In the genomic region with DNA sequence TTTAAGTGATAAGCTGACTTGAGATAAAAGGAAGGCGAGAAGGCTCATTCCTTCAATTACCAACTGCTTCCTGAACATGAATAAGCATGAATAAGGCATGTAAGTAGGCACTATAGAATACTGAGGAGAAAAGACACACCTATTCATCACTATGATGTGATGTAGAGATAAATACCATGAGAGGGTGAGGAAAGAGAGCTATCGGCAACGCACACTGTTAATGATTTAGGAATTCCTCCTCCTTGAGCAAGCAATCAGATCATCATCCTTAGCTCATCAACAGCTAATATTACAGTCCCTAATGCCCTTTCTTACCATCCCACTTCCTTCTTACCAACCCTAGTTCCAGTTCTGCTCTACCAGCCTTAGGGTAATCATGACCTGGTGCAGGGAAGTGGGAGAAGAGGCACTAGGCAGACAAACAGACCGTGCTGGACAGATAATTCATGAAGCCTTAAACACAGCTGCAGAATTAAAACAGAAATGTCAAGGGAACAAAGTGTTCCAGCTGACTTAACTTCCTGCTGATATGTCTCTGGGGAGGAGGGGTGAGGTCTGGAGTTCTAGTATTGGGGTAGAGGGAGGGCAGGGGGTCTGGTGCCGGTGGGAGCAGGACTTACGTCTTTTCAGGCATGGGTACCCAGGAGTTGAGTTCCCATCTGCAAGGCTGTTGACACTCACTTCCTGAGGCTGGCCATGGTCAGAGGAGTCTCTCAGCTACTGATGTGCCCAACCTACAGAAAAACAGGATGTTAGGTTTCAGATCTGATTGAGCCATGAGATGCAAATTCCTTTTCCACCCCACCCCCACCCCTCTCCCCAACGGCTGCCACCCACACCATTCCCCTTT, we compare ENCODE assay signal across 8 cellular contexts. TPM values are rescaled to one million over a fixed set of nuclear protein-coding genes. Genes with fewer than 3 reads are reported as not detected.
DNase-seq lines count a peak whose midpoint lies in the region; ATAC-seq and TF ChIP-seq lines count a peak whose summit lies in the region.

No MANE protein-coding gene starts in this region.

- H3K4me3 ChIP-seq in heart left ventricle, result peak overlapping the region in 7 of 12 donors; percentile 1 to 40 (median 11)
- H3K4me3 ChIP-seq in skeletal muscle cell (ENCODE audit: low read depth, low read length), result no peak overlapping the region

- intact Hi-C loops in activated B cell treated with CpG ODN at 0.5 μM for 24 hours (cut with micrococcal nuclease) (loop anchor here (1.0 to 5.0 kb wide), 7 partner anchors 11 to 290 kb away; no protein-coding TSS in a partner anchor), heart left ventricle (cut with DNase I) (loop anchor here in 1 of 10 donors (5.0 kb wide), 1 partner anchor 70 kb away; no protein-coding TSS in a partner anchor)

- DNase-seq in activated naive CD4-positive, alpha-beta T cell treated with anti-CD3 and anti-CD28 coated beads, Interleukin-2, amount 10 ng/mL, durations not matched to agents 7 days and 5 days, result peak; percentile 46
- DNase-seq in activated naive CD4-positive, alpha-beta T cell treated with Interleukin-2 at 50 U/mL for 16 hours, result no peak
- DNase-seq in activated B cell treated with CpG ODN at 0.5 μM for 24 hours, result peak; percentile 62
- DNase-seq in heart left ventricle, result peak; percentile 56 to 68 (median 61)
- peak; percentile 82 for DNase-seq in skeletal muscle cell (ENCODE audit: low read depth)
- DNase-seq in stimulated activated naive CD4-positive, alpha-beta T cell treated with Interleukin-2 at 50 U/mL for 16 hours (lab: John Stamatoyannopoulos, UW), result no peak
- no peak for DNase-seq in retina

- POLR2A ChIA-PET in activated B cell treated with CpG ODN at 0.5 μM for 24 hours (lab: Charles Lee), result interaction anchor here (0.6 to 7.5 kb wide), 14 partner anchors 11 to 319 kb away, joined by 3 to 493 read pairs (median 6); partner anchors contain the start of genes CREG1, DCAF6 and RCSD1

- peaks cover 0 to 48% (median 21%) of the 10 kb centered on the region in 12 donors for H3K4me1 ChIP-seq in heart left ventricle

- TF ChIP-seq CTCF in activated B cell treated with CpG ODN at 0.5 μM for 24 hours (IDR thresholded peaks at IDR 0.05) (no peak), heart left ventricle (IDR thresholded peaks at IDR 0.05) (no peak)

- H3K27ac Mint-ChIP-seq in activated naive CD4-positive, alpha-beta T cell treated with anti-CD3 and anti-CD28 coated beads, Interleukin-2, amount 10 ng/mL, durations not matched to agents 7 days and 5 days, result peak overlapping the region; percentile 95
- peak overlapping the region; percentile 94 for H3K27ac Mint-ChIP-seq in activated B cell treated with CpG ODN at 0.5 μM for 24 hours

- H3K27me3 Mint-ChIP-seq in activated naive CD4-positive, alpha-beta T cell treated with anti-CD3 and anti-CD28 coated beads, Interleukin-2, amount 10 ng/mL, durations not matched to agents 7 days and 5 days, result no peaks in the 10 kb centered on the region
- H3K27me3 Mint-ChIP-seq in activated B cell treated with CpG ODN at 0.5 μM for 24 hours, result no peaks in the 10 kb centered on the region

- no peak for TF ChIP-seq POLR2A in heart left ventricle (IDR thresholded peaks at IDR 0.05)

- H3K4me3 Mint-ChIP-seq in activated naive CD4-positive, alpha-beta T cell treated with anti-CD3 and anti-CD28 coated beads, Interleukin-2, amount 10 ng/mL, durations not matched to agents 7 days and 5 days, result peak overlapping the region; percentile 75
- peak overlapping the region; percentile 77 for H3K4me3 Mint-ChIP-seq in activated B cell treated with CpG ODN at 0.5 μM for 24 hours

- peaks cover 0 to 10% (median 3%) of the 10 kb centered on the region in 12 donors for H3K9me3 ChIP-seq in heart left ventricle

- peak; percentile 55 for ATAC-seq in HG03342 (IDR thresholded peaks at IDR 0.05; ENCODE audit: unreplicated experiment)
- ATAC-seq in activated B cell treated with CpG ODN at 0.5 μM for 24 hours (ENCODE audit: low read depth), result peak; percentile 89
- ATAC-seq in heart left ventricle, result peak; percentile 84 to 90 (median 88)

- H3K36me3 Mint-ChIP-seq in activated naive CD4-positive, alpha-beta T cell treated with anti-CD3 and anti-CD28 coated beads, Interleukin-2, amount 10 ng/mL, durations not matched to agents 7 days and 5 days, result peaks cover 14% of the 10 kb centered on the region
- peaks cover 3% of the 10 kb centered on the region for H3K36me3 Mint-ChIP-seq in activated B cell treated with CpG ODN at 0.5 μM for 24 hours (ENCODE audit: low read depth)

- H3K36me3 ChIP-seq in heart left ventricle, result no peaks in the 10 kb centered on the region

- H3K4me1 Mint-ChIP-seq in activated naive CD4-positive, alpha-beta T cell treated with anti-CD3 and anti-CD28 coated beads, Interleukin-2, amount 10 ng/mL, durations not matched to agents 7 days and 5 days, result peaks cover 70% of the 10 kb centered on the region
- peaks cover 92% of the 10 kb centered on the region for H3K4me1 Mint-ChIP-seq in activated B cell treated with CpG ODN at 0.5 μM for 24 hours

- CTCF ChIA-PET in activated naive CD4-positive, alpha-beta T cell treated with anti-CD3 and anti-CD28 coated beads, Interleukin-2, amount 10 ng/mL, durations not matched to agents 7 days and 5 days (lab: Charles Lee), result interaction anchor here (0.6 to 3.4 kb wide), 7 partner anchors 9 to 18 kb away, joined by 3 to 33 read pairs (median 6); no protein-coding TSS in a partner anchor
- CTCF ChIA-PET in activated B cell treated with CpG ODN at 0.5 μM for 24 hours (lab: Charles Lee), result interaction anchor here (1.0 to 7.4 kb wide), 9 partner anchors 9 to 71 kb away, joined by 4 to 78 read pairs (median 9); partner anchors contain the start of gene RCSD1

- 33 to 44% (median 35%) methylated on average over 6 to 7 of the region's 7 CpGs for WGBS in heart left ventricle, 4 donors

- H3K9me3 Mint-ChIP-seq in activated naive CD4-positive, alpha-beta T cell treated with anti-CD3 and anti-CD28 coated beads, Interleukin-2, amount 10 ng/mL, durations not matched to agents 7 days and 5 days, result peaks cover 8% of the 10 kb centered on the region
- H3K9me3 Mint-ChIP-seq in activated B cell treated with CpG ODN at 0.5 μM for 24 hours, result no peaks in the 10 kb centered on the region

- H3K27ac ChIP-seq in heart left ventricle, result peak overlapping the region; percentile 59 to 88 (median 72)

- no peaks in the 10 kb centered on the region for H3K27me3 ChIP-seq in heart left ventricle

RNA-seq across cellular contexts. Expression of gene RCSD1, which starts 12.7 kb away (rescaled TPM):
- total RNA-seq in activated B cell treated with CpG ODN at 0.5 μM for 24 hours (184 and 185 TPM in 2 replicates), heart left ventricle (10 to 100 TPM; 25.0 to 51.5 (median 38.1) TPM)
- 10 to 100 TPM; 14.1 to 14.2 TPM for polyA plus RNA-seq in heart left ventricle

Comparison
In these comparisons a context has a peak if more than half of its experiments do, and no peak if none do; other contexts are left out.
1. DNase-seq: peak in activated naive CD4-positive, alpha-beta T cell treated with anti-CD3 and anti-CD28 coated beads, Interleukin-2, amount 10 ng/mL, durations not matched to agents 7 days and 5 days (single experiment), activated B cell treated with CpG ODN at 0.5 μM for 24 hours (single experiment), heart left ventricle (5 of 5) and skeletal muscle cell (single experiment); none in activated naive CD4-positive, alpha-beta T cell treated with Interleukin-2 at 50 U/mL for 16 hours (single experiment), stimulated activated naive CD4-positive, alpha-beta T cell treated with Interleukin-2 at 50 U/mL for 16 hours (single experiment) and retina (single experiment).
2. Peak in every context shown above with its lines, with median percentiles within 50 percentile points of each other: ATAC-seq.